1 cellular context compared by ENCODE assay signal in genomic region chr5:168346417-168346816, GRCh38.
TF ChIP-seq lines count a peak whose summit lies in the region.

No MANE protein-coding gene starts in this region.

TF ChIP-seq in GM23338, 12 proteins besides CTCF, POLR2A, EP300 and RAD21 (continued from another document):
- no peak for TF ChIP-seq ZNF462 (CRISPR knock-in tag; IDR thresholded peaks at IDR 0.05)
